ENCODE assay signal across 1 cellular context in genomic region chr14:94485944-94486841, GRCh38.
TF ChIP-seq lines count a peak whose summit lies in the region.

No MANE protein-coding gene starts in this region.

TF ChIP-seq in H1, 55 proteins besides CTCF, POLR2A, EP300 and RAD21:
- TF ChIP-seq CEBPB (IDR thresholded peaks at IDR 0.05; ENCODE audit: low read depth, low read length) (no peak), SP1 (IDR thresholded peaks at IDR 0.05; ENCODE audit: low read depth, low read length) (no peak), ASH2L (IDR thresholded peaks at IDR 0.05; ENCODE audit: low read length) (peak; percentile 2), KDM4A (IDR thresholded peaks at IDR 0.05; ENCODE audit: low read depth, low read length, severe bottlenecking) (peak; percentile 47), CHD1 (IDR thresholded peaks at IDR 0.05; ENCODE audit: low read depth, low read length) (no peak), EZH2 (IDR thresholded peaks at IDR 0.05; ENCODE audit: low read depth, low read length, severe bottlenecking) (no peak), MAFK (IDR thresholded peaks at IDR 0.05; ENCODE audit: low read depth, low read length) (no peak), BACH1 (IDR thresholded peaks at IDR 0.05; ENCODE audit: low read length) (no peak), USF2 (IDR thresholded peaks at IDR 0.05; ENCODE audit: low read length) (peak; percentile 72), SIRT6 (IDR thresholded peaks at IDR 0.05; ENCODE audit: low read length) (no peak), SIN3A (conservative IDR thresholded peaks at IDR 0.05 in 1 of 2, IDR thresholded peaks at IDR 0.05 in 1 of 2; ENCODE audit: low read depth in 1 of 2, low read length in 2 of 2) (0 out of 4 replicates have a peak, but pooled peaks of 1 of the 2 experiments have one; percentile 46), TBP (IDR thresholded peaks at IDR 0.05; ENCODE audit: low read depth, low read length) (peak; percentile 49; the same call in 1 of the 2 replicates), RXRA (IDR thresholded peaks at IDR 0.05; ENCODE audit: insufficient read depth, low read depth, low read length) (no peak), CREB1 (IDR thresholded peaks at IDR 0.05) (no peak), JUN (IDR thresholded peaks at IDR 0.05; ENCODE audit: low read depth, low read length) (no peak), RBBP5 (IDR thresholded peaks at IDR 0.05; ENCODE audit: borderline replicate concordance, low read depth, low read length) (0 out of 2 replicates have a peak, but pooled peaks have one; percentile 7), CHD7 (IDR thresholded peaks at IDR 0.05; ENCODE audit: insufficient replicate concordance, low read length) (no peak), BRCA1 (IDR thresholded peaks at IDR 0.05; ENCODE audit: low read depth, low read length) (no peak), CHD2 (IDR thresholded peaks at IDR 0.05; ENCODE audit: low read length) (no peak), CBX5 (IDR thresholded peaks at IDR 0.05; ENCODE audit: low read depth, low read length) (no peak), SUZ12 (IDR thresholded peaks at IDR 0.05; ENCODE audit: low read length) (no peak), FOSL1 (IDR thresholded peaks at IDR 0.05; ENCODE audit: insufficient read depth, low read depth, low read length) (no peak), TAF1 (IDR thresholded peaks at IDR 0.05; ENCODE audit: low read depth, low read length) (0 out of 2 replicates have a peak, but pooled peaks have one; percentile 40), HDAC6 (IDR thresholded peaks at IDR 0.05; ENCODE audit: low read depth, low read length) (no peak), MAX (IDR thresholded peaks at IDR 0.05) (peak; percentile 55), BCL11A (IDR thresholded peaks at IDR 0.05; ENCODE audit: low read depth in 2 of 2, low read length in 2 of 2) (no peak), ATF3 (IDR thresholded peaks at IDR 0.05; ENCODE audit: insufficient read depth, low read depth, low read length) (0 out of 2 replicates have a peak, but pooled peaks have one; percentile 31), CTBP2 (IDR thresholded peaks at IDR 0.05; ENCODE audit: borderline replicate concordance, insufficient read depth, insufficient read length, low read length) (no peak), TEAD4 (IDR thresholded peaks at IDR 0.05; ENCODE audit: low read depth, low read length) (no peak; the same call in 1 of the 2 replicates), JUND (IDR thresholded peaks at IDR 0.05; ENCODE audit: low read length) (peak; percentile 58), SP4 (IDR thresholded peaks at IDR 0.05; ENCODE audit: low read length) (no peak)
